Comparison of ENCODE assay signal across 8 cellular contexts in the genomic region with DNA sequence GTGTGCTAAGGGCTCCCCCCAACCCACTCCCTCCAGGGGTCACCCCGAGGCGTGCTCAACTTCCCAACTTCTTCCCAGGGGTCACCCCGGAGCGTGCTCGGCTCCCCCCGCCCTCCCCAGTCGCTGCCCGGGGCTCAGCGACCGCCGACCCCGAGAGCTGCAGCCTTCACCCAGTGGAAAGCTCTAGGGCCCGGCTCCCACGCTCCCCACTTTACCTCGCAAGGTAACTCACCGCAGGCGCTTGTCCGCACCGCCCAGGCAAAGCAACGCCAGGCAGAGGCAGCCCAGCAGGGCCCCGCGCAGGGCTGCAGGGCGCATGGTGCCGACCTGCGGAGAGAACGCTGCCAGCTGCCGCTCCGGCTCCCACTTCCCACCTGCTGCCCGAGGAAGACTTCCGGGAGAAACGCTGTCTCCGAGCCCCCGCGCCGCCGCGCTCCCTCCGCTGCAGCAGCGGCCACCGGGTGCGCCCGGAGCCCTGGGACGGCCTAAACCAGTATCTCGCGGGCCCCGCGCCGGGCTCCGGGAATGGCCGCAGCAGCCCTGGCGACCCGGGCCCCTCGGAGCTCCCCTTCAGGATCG. TPM values are rescaled to one million over a fixed set of nuclear protein-coding genes. Genes with fewer than 3 reads are reported as not detected.
DNase-seq lines count a peak whose midpoint lies in the region; ATAC-seq, FAIRE-seq and TF ChIP-seq lines count a peak whose summit lies in the region.

No MANE protein-coding gene starts in this region.

- H3K9me3 ChIP-seq in mammary epithelial cell (replicated peaks; ENCODE audit: insufficient read depth, low read length), result no peaks in the 10 kb centered on the region
- H3K9me3 ChIP-seq in right lobe of liver, result no peaks in the 10 kb centered on the region
- no peaks in the 10 kb centered on the region for H3K9me3 ChIP-seq in tibial artery

- H3K27me3 ChIP-seq in mammary epithelial cell (ENCODE audit: insufficient read depth, low read length) (no peaks in the 10 kb centered on the region), right lobe of liver (no peaks in the 10 kb centered on the region), tibial artery (no peaks in the 10 kb centered on the region)

- no peak for FAIRE-seq in H54 (lab: Jason Lieb, UNC)

- CTCF ChIA-PET in mammary epithelial cell (lab: Charles Lee; ENCODE audit: low non-redundant PET), result no interaction called here

- DNase-seq in SIG-M5 treated with dmso at 0.1 percent for 504 hours (lab: John Stamatoyannopoulos, UW; ENCODE audit: unreplicated experiment), result peak; percentile 23
- DNase-seq in SIG-M5 (lab: John Stamatoyannopoulos, UW), result no peak
- no peak for DNase-seq in HFFc6
- peak; percentile 60 for DNase-seq in NCI-H2171 (lab: John Stamatoyannopoulos, UW)
- no peak for DNase-seq in mammary epithelial cell
- DNase-seq in right lobe of liver, result peak in 2 of 3 donors; percentile 49 to 60
- DNase-seq in tibial artery, result no peak
- DNase-seq in H54 (ENCODE audit: insufficient read length, low spot score), result no peak

- in situ Hi-C loops in mammary epithelial cell (cut with MboI; ENCODE audit: low sequenced_read_pairs in 2 of 2), result loop anchor here in 1 of 2 donors (25.0 kb wide), 1 partner anchor 169 kb away; no protein-coding TSS in a partner anchor

- H3K27ac Mint-ChIP-seq in HFFc6, result no peak overlapping the region

- no peak overlapping the region for H3K9ac ChIP-seq in mammary epithelial cell (ENCODE audit: insufficient read depth, low read length)

- H3K4me2 ChIP-seq in mammary epithelial cell (ENCODE audit: insufficient read depth, low read depth, low read length), result peak overlapping the region; percentile 100

- peaks cover 31% of the 10 kb centered on the region for H3K4me1 Mint-ChIP-seq in HFFc6 (ENCODE audit: low read depth)

- ATAC-seq in right lobe of liver, result peak; percentile 20 to 53 (median 42)

- H3K79me2 ChIP-seq in mammary epithelial cell (ENCODE audit: insufficient read depth, low read length), result peaks cover 4% of the 10 kb centered on the region

- no peak for TF ChIP-seq POLR2A in right lobe of liver (IDR thresholded peaks at IDR 0.05)
- no peak for TF ChIP-seq POLR2A in H54 (IDR thresholded peaks at IDR 0.05; ENCODE audit: low read depth, low read length)

- WGBS in mammary epithelial cell (ENCODE audit: low coverage, missing lambda C conversion rate), result 0% methylated on average over 3 of the region's 54 CpGs
- WGBS in right lobe of liver (ENCODE audit: insufficient coverage, low coverage, low lambda C conversion rate, missing lambda C conversion rate), result 0% methylated on average over 14 of the region's 54 CpGs

- H3K27me3 Mint-ChIP-seq in HFFc6 (ENCODE audit: insufficient read depth), result no peaks in the 10 kb centered on the region

- no peaks in the 10 kb centered on the region for H3K36me3 ChIP-seq in mammary epithelial cell (ENCODE audit: insufficient read depth, low read length)
- no peaks in the 10 kb centered on the region for H3K36me3 ChIP-seq in right lobe of liver
- H3K36me3 ChIP-seq in tibial artery, result peaks cover 0 to 10% (median 0%) of the 10 kb centered on the region in 3 donors

- peaks cover 16% of the 10 kb centered on the region for H3K4me1 ChIP-seq in mammary epithelial cell (ENCODE audit: insufficient read depth, low read length)
- peaks cover 0 to 3% (median 0%) of the 10 kb centered on the region in 4 donors for H3K4me1 ChIP-seq in right lobe of liver
- H3K4me1 ChIP-seq in tibial artery, result peaks cover 0 to 17% (median 14%) of the 10 kb centered on the region in 4 donors

- H3K4me3 Mint-ChIP-seq in HFFc6, result peak overlapping the region; percentile 80

- H3K4me3 ChIP-seq in mammary epithelial cell (replicated peaks in 1 of 3; ENCODE audit: insufficient read depth in 1 of 3, low read depth in 2 of 3, low read length in 3 of 3), result peak overlapping the region; percentile 75 to 90 (median 81)
- peak overlapping the region; percentile 86 to 97 (median 87) for H3K4me3 ChIP-seq in right lobe of liver
- peak overlapping the region; percentile 78 to 79 for H3K4me3 ChIP-seq in tibial artery

- H4K20me1 ChIP-seq in mammary epithelial cell (ENCODE audit: insufficient read depth, low read length), result no peaks in the 10 kb centered on the region

- dilution Hi-C loops in mammary epithelial cell (cut with HindIII; ENCODE audit: low sequenced_read_pairs), result no loop called here

- H3K9me3 Mint-ChIP-seq in HFFc6, result no peaks in the 10 kb centered on the region

- H3K36me3 Mint-ChIP-seq in HFFc6 (ENCODE audit: low read depth), result peaks cover 3% of the 10 kb centered on the region

- peak overlapping the region; percentile 97 for H2AFZ ChIP-seq in mammary epithelial cell (ENCODE audit: low read depth, low read length)

- intact Hi-C loops in mammary epithelial cell (cut with micrococcal nuclease) (loop anchor here (2.0 to 10.0 kb wide), 2 partner anchors 43 to 331 kb away; a partner anchor contains a TSS), right lobe of liver (cut with DNase I) (no loop called here), tibial artery (cut with DNase I; ENCODE audit: low total_unique reads) (loop anchor here (2.0 kb wide), 1 partner anchor 43 kb away; a partner anchor contains a TSS)

- no peak for TF ChIP-seq CTCF in HFFc6 (IDR thresholded peaks at IDR 0.05)
- no peak for TF ChIP-seq CTCF in mammary epithelial cell (conservative IDR thresholded peaks at IDR 0.05 in 1 of 2, IDR thresholded peaks at IDR 0.05 in 1 of 2; ENCODE audit: extremely low read depth in 1 of 2, insufficient read depth in 1 of 2, low read depth in 1 of 2, low read length in 2 of 2)
- no peak for TF ChIP-seq CTCF in right lobe of liver (IDR thresholded peaks at IDR 0.05)
- no peak for TF ChIP-seq CTCF in tibial artery (IDR thresholded peaks at IDR 0.05)

- H3K27ac ChIP-seq in mammary epithelial cell (ENCODE audit: insufficient read depth, low read depth, low read length) (no peak overlapping the region), right lobe of liver (peak overlapping the region in 2 of 3 donors; percentile 45 to 84), tibial artery (peak overlapping the region; percentile 84 to 87)

- no TSS peak for BruUV-seq in mammary epithelial cell (replicated peaks; lab: Mats Ljungman, UMichigan)

RNA-seq across cellular contexts. Expression of a gene that starts 0.4 kb away (rescaled TPM):
- total RNA-seq in HFFc6 (2021; fragmentation: NEBNext Ultra II Directional; extraction: Animal tissue kit (Norgen Biotek cat#: 25700)), result 10 to 100 TPM; 15.1 to 28.9 (median 16.5) TPM
- total RNA-seq in mammary epithelial cell, result 10 to 100 TPM; 17.0 to 18.7 TPM
- polyA plus RNA-seq in mammary epithelial cell, result 14.0 TPM
- 9.8 TPM for polyA minus RNA-seq in mammary epithelial cell
- 10 to 100 TPM; 21.7 to 48.4 (median 30.8) TPM for total RNA-seq in right lobe of liver

RNA-seq across cellular contexts. Expression of a gene that starts 43.2 kb away (rescaled TPM):
- 10 to 100 TPM; 16.5 to 24.8 (median 21.0) TPM for total RNA-seq in HFFc6 (2021; fragmentation: NEBNext Ultra II Directional; extraction: Animal tissue kit (Norgen Biotek cat#: 25700))
- total RNA-seq in mammary epithelial cell (10 to 100 TPM; 16.3 to 17.3 TPM), right lobe of liver (10 to 100 TPM; 11.7 to 23.5 (median 19.7) TPM)
- 7.0 TPM for polyA plus RNA-seq in mammary epithelial cell
- 18.5 TPM for polyA minus RNA-seq in mammary epithelial cell

Comparison
In these comparisons a context has a peak if more than half of its experiments do, and no peak if none do; other contexts are left out.
1. DNase-seq: peak in SIG-M5 treated with dmso at 0.1 percent for 504 hours (single experiment), NCI-H2171 (single experiment) and right lobe of liver (2 of 3); none in SIG-M5 (single experiment), HFFc6 (single experiment), mammary epithelial cell (single experiment), tibial artery (0 of 2) and H54 (single experiment).
2. intact Hi-C loops: an anchor here in mammary epithelial cell (2.0 to 10.0 kb wide) and tibial artery (2.0 kb wide); none called in right lobe of liver.
3. Peak in every context shown above with its lines, with median percentiles within 50 percentile points of each other: H3K4me3 ChIP-seq.